19 cellular contexts compared by ENCODE assay signal in genomic region chr2:1967242-1968210, GRCh38.
DNase-seq lines count a peak whose midpoint lies in the region; TF ChIP-seq lines count a peak whose summit lies in the region.
"Had no signal": no experiment of that assay in that cellular context is flagged by ENCODE, and none has a peak within 500 bp of the region (broad histone marks: within the 10 kb centered on the region; RNA-seq: fewer than 3 reads in every experiment).

No MANE protein-coding gene starts in this region.

- no peak for TF ChIP-seq CTCF in testis (IDR thresholded peaks at IDR 0.05)

- WGBS in testis, 2 donors = 62 to 66% methylated on average over 20 to 22 of the region's 22 CpGs

- no peaks in the 10 kb centered on the region for H3K27me3 ChIP-seq in testis
- H3K27me3 ChIP-seq: Peyer's patch, tibial nerve had no signal

- no peaks in the 10 kb centered on the region for H3K4me1 ChIP-seq in testis
- H3K4me1 ChIP-seq: A549, Peyer's patch had no signal

- H3K9me3 ChIP-seq in testis = no peaks in the 10 kb centered on the region
- H3K9me3 ChIP-seq: Peyer's patch had no signal

- H3K27ac ChIP-seq in testis = no peak overlapping the region
- H3K27ac ChIP-seq: A549, Peyer's patch, spleen had no signal

- intact Hi-C loops in testis (cut with DNase I; ENCODE audit: low total_unique reads) = no loop called here

- TF ChIP-seq POLR2A in testis (IDR thresholded peaks at IDR 0.05) = no peak

- H3K4me3 ChIP-seq in testis = no peak overlapping the region
- H3K4me3 ChIP-seq: A549, lung, Peyer's patch, spleen, tibial nerve had no signal

- no peaks in the 10 kb centered on the region for H3K36me3 ChIP-seq in testis (ENCODE audit: low read depth, missing control alignments)
- H3K36me3 ChIP-seq: Peyer's patch, spleen, tibial nerve had no signal

- DNase-seq in NCI-H2196 (lab: John Stamatoyannopoulos, UW; ENCODE audit: unreplicated experiment) = peak; percentile 27
- no peak for DNase-seq in NCI-H2196 treated with DMSO at 0.1 percent for 48 hours (lab: John Stamatoyannopoulos, UW; ENCODE audit: unreplicated experiment)
- DNase-seq in NCI-H526 treated with DMSO at 0.1 percent for 48 hours (lab: John Stamatoyannopoulos, UW) = peak; percentile 43
- peak; percentile 65 for DNase-seq in kidney tubule cell (ENCODE audit: low spot score)
- peak; percentile 50 for DNase-seq in testis
- DNase-seq in HuH-7.5 (ENCODE audit: low spot score) = no peak
- no peak for DNase-seq in epidermal melanocyte (ENCODE audit: insufficient read length, low spot score)
- DNase-seq in AG20443 (ENCODE audit: low spot score) = no peak
- DNase-seq: activated naive CD4-positive, alpha-beta T cell treated with Interleukin-2 at 50 U/mL for 16 hours; activated T-cell treated with anti-CD3 and anti-CD28 coated beads for 4 hours; aorta; CD4-positive, CD25-positive, alpha-beta regulatory T cell; NCI-H2029 treated with DMSO at 0.1 percent for 48 hours; NCI-H774; Peyer's patch; spleen had no signal

Comparison
In these comparisons a context has a peak if more than half of its experiments do, and no peak if none do; other contexts are left out.
1. DNase-seq: peak in NCI-H2196 (single experiment), NCI-H526 treated with DMSO at 0.1 percent for 48 hours (single experiment), kidney tubule cell (single experiment) and testis (single experiment); none in NCI-H2196 treated with DMSO at 0.1 percent for 48 hours (single experiment), HuH-7.5 (single experiment), epidermal melanocyte (single experiment) and AG20443 (single experiment).